Comparison of ENCODE assay signal across 12 cellular contexts in the genomic region with DNA sequence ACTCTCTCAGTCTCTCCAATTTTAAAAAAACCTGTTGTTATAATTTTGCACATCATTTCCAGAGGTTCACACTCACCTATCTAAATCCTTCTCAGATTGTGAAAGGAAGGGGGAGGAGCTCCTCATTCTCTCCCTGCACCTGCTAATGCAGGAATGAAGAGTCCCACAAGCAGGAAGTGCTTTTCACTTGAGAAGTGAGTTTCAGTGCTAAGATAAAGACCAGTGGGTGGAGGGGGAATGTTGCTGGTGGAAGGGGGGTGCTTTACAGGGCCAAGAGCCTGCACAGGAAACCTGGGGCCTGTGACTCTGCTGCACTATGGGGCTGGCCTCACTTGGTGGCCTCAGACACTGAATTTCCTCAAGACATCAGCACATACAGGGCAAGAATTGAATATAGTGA.
"Had no signal": no experiment of that assay in that cellular context is flagged by ENCODE, and none has a peak within 500 bp of the region (broad histone marks: within the 10 kb centered on the region; RNA-seq: fewer than 3 reads in every experiment).

No MANE protein-coding gene starts in this region.

- ATAC-seq: foreskin keratinocyte had no signal

- H3K27me3 Mint-ChIP-seq: activated CD4-positive, alpha-beta T cell treated with anti-CD3 and anti-CD28 coated beads, Interleukin-2, amount 10 ng/mL, durations not matched to agents 7 days and 5 days; activated naive CD8-positive, alpha-beta T cell treated with anti-CD3 and anti-CD28 coated beads, Interleukin-2, amount 10 ng/mL, durations not matched to agents 7 days and 5 days; stimulated activated naive CD8-positive, alpha-beta T cell treated with anti-CD3 and anti-CD28 coated beads, Interleukin-15, Interleukin-2, amounts not matched to agents 100 ng/mL and 50 ng/mL, for 24 hours had no signal

- H3K4me1 Mint-ChIP-seq: activated CD4-positive, alpha-beta T cell treated with anti-CD3 and anti-CD28 coated beads, Interleukin-2, amount 10 ng/mL, durations not matched to agents 7 days and 5 days; memory B cell had no signal

- DNase-seq: activated CD4-positive, alpha-beta T cell treated with anti-CD3 and anti-CD28 coated beads, Interleukin-2, amount 10 ng/mL, durations not matched to agents 7 days and 5 days; activated CD4-positive, CD25-positive, alpha-beta regulatory T cell; activated effector memory CD4-positive, alpha-beta T cell treated with Interleukin-2 at 50 U/mL for 16 hours; activated naive CD8-positive, alpha-beta T cell treated with anti-CD3 and anti-CD28 coated beads, Interleukin-2, amount 10 ng/mL, durations not matched to agents 7 days and 5 days; aorta; foreskin keratinocyte; left ventricle myocardium inferior; nephron progenitor cell; sigmoid colon; testis had no signal

- H3K27me3 ChIP-seq: foreskin keratinocyte, sigmoid colon, testis had no signal

- H3K9me3 ChIP-seq: left ventricle myocardium inferior, sigmoid colon, testis had no signal

- H3K9me3 Mint-ChIP-seq: activated CD4-positive, alpha-beta T cell treated with anti-CD3 and anti-CD28 coated beads, Interleukin-2, amount 10 ng/mL, durations not matched to agents 7 days and 5 days; activated naive CD8-positive, alpha-beta T cell treated with anti-CD3 and anti-CD28 coated beads, Interleukin-2, amount 10 ng/mL, durations not matched to agents 7 days and 5 days; memory B cell; stimulated activated naive CD8-positive, alpha-beta T cell treated with anti-CD3 and anti-CD28 coated beads, Interleukin-15, Interleukin-2, amounts not matched to agents 100 ng/mL and 50 ng/mL, for 24 hours had no signal

- H3K27ac Mint-ChIP-seq: activated CD4-positive, alpha-beta T cell treated with anti-CD3 and anti-CD28 coated beads, Interleukin-2, amount 10 ng/mL, durations not matched to agents 7 days and 5 days; activated naive CD8-positive, alpha-beta T cell treated with anti-CD3 and anti-CD28 coated beads, Interleukin-2, amount 10 ng/mL, durations not matched to agents 7 days and 5 days; memory B cell; nephron progenitor cell; stimulated activated naive CD8-positive, alpha-beta T cell treated with anti-CD3 and anti-CD28 coated beads, Interleukin-15, Interleukin-2, amounts not matched to agents 100 ng/mL and 50 ng/mL, for 24 hours had no signal

- H3K4me1 ChIP-seq: foreskin keratinocyte, sigmoid colon, testis had no signal

- H3K27ac ChIP-seq: foreskin keratinocyte, left ventricle myocardium inferior, sigmoid colon, testis had no signal

- H3K36me3 ChIP-seq: left ventricle myocardium inferior, sigmoid colon had no signal

- H3K4me3 ChIP-seq: left ventricle myocardium inferior, sigmoid colon, testis had no signal

- H3K36me3 Mint-ChIP-seq: activated naive CD8-positive, alpha-beta T cell treated with anti-CD3 and anti-CD28 coated beads, Interleukin-2, amount 10 ng/mL, durations not matched to agents 7 days and 5 days; memory B cell had no signal

- H3K4me3 Mint-ChIP-seq: activated CD4-positive, alpha-beta T cell treated with anti-CD3 and anti-CD28 coated beads, Interleukin-2, amount 10 ng/mL, durations not matched to agents 7 days and 5 days; activated naive CD8-positive, alpha-beta T cell treated with anti-CD3 and anti-CD28 coated beads, Interleukin-2, amount 10 ng/mL, durations not matched to agents 7 days and 5 days; memory B cell; nephron progenitor cell; stimulated activated naive CD8-positive, alpha-beta T cell treated with anti-CD3 and anti-CD28 coated beads, Interleukin-15, Interleukin-2, amounts not matched to agents 100 ng/mL and 50 ng/mL, for 24 hours had no signal
